ENCODE assay signal across 8 cellular contexts in genomic region chr7:155002411-155003214, GRCh38. TPM values are rescaled to one million over a fixed set of nuclear protein-coding genes. Genes with fewer than 3 reads are reported as not detected.
DNase-seq lines count a peak whose midpoint lies in the region; ATAC-seq, FAIRE-seq and TF ChIP-seq lines count a peak whose summit lies in the region.

A gene with protein sequence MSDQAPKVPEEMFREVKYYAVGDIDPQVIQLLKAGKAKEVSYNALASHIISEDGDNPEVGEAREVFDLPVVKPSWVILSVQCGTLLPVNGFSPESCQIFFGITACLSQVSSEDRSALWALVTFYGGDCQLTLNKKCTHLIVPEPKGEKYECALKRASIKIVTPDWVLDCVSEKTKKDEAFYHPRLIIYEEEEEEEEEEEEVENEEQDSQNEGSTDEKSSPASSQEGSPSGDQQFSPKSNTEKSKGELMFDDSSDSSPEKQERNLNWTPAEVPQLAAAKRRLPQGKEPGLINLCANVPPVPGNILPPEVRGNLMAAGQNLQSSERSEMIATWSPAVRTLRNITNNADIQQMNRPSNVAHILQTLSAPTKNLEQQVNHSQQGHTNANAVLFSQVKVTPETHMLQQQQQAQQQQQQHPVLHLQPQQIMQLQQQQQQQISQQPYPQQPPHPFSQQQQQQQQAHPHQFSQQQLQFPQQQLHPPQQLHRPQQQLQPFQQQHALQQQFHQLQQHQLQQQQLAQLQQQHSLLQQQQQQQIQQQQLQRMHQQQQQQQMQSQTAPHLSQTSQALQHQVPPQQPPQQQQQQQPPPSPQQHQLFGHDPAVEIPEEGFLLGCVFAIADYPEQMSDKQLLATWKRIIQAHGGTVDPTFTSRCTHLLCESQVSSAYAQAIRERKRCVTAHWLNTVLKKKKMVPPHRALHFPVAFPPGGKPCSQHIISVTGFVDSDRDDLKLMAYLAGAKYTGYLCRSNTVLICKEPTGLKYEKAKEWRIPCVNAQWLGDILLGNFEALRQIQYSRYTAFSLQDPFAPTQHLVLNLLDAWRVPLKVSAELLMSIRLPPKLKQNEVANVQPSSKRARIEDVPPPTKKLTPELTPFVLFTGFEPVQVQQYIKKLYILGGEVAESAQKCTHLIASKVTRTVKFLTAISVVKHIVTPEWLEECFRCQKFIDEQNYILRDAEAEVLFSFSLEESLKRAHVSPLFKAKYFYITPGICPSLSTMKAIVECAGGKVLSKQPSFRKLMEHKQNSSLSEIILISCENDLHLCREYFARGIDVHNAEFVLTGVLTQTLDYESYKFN (minus strand): TSS chr7:155003124. CDS start chr7:155002929, 195 bp downstream.

- H3K79me2 ChIP-seq in K562 (ENCODE audit: control insufficient read depth, insufficient read depth, low read length) (peaks cover 61% of the 10 kb centered on the region), smooth muscle cell (ENCODE audit: low read depth) (peaks cover 22% of the 10 kb centered on the region)

- in situ Hi-C loops in K562 (cut with MboI): no loop called here

- H3K9me1 ChIP-seq in K562 (ENCODE audit: control insufficient read depth, insufficient read depth, low read length): no peaks in the 10 kb centered on the region

- H4K20me1 ChIP-seq in K562 (replicated peaks; ENCODE audit: control insufficient read depth, insufficient read depth, low read length) (no peaks in the 10 kb centered on the region; the same call in 1 of the 2 replicates), smooth muscle cell (ENCODE audit: low read depth) (peaks cover 20% of the 10 kb centered on the region)

- CTCF ChIA-PET in K562 (lab: Yijun Ruan, JAX; ENCODE audit: low intra/inter-chr PET ratio): no interaction called here

- H3K9me3 ChIP-seq in K562 (replicated peaks; ENCODE audit: control insufficient read depth, insufficient read depth, low read depth, low read length) (no peaks in the 10 kb centered on the region), smooth muscle cell (replicated peaks; ENCODE audit: low read depth) (no peaks in the 10 kb centered on the region)

- FAIRE-seq in HTR-8/SVneo (lab: Jason Lieb, UNC) (no peak), K562 (lab: Jason Lieb, UNC) (no peak)

- intact Hi-C loops in T-helper 1 cell treated with Interleukin-12 subunit alpha and Interleukin-12 subunit beta and Interleukin-4 antibody, amounts not matched to agents 30 ng/mL and 1 ng/mL, for 36 hours (cut with micrococcal nuclease): loop anchor here (1.0 to 10.0 kb wide), 6 partner anchors 68 to 1892 kb away; partner anchors contain the start of genes HTR5A and LMBR1
- intact Hi-C loops in K562 (cut with micrococcal nuclease): loop anchor here (5.0 kb wide), 1 partner anchor 295 kb away; the partner anchor contains the start of gene INSIG1

- H3K27me3 ChIP-seq in K562 (ENCODE audit: control insufficient read depth in 2 of 2, insufficient read depth in 2 of 2, low read length in 2 of 2) (no peaks in the 10 kb centered on the region), smooth muscle cell (ENCODE audit: low read depth) (no peaks in the 10 kb centered on the region)

- no peaks in the 10 kb centered on the region for H3F3A ChIP-seq in smooth muscle cell (ENCODE audit: low read depth)

- H3K9ac ChIP-seq in K562 (ENCODE audit: insufficient read depth in 1 of 2, low read depth in 2 of 2, low read length in 2 of 2) (peak within 1 kb of the TSS; percentile 96 to 100), smooth muscle cell (ENCODE audit: low read depth) (peak within 1 kb of the TSS; percentile 98)

- H3K4me2 ChIP-seq in K562 (ENCODE audit: insufficient read depth, low read length) (peak within 1 kb of the TSS; percentile 93), smooth muscle cell (peak within 1 kb of the TSS; percentile 98)

- POLR2A ChIA-PET in K562 (lab: Yijun Ruan, JAX): interaction anchor here (0.7 to 1.6 kb wide), 10 partner anchors 10 to 111 kb away, joined by 3 to 8 read pairs (median 4); no protein-coding TSS in a partner anchor

- H3K27ac ChIP-seq in K562 (ENCODE audit: extremely low read depth, low read depth, low read length) (peak within 1 kb of the TSS; percentile 95), smooth muscle cell (ENCODE audit: low read depth) (peak within 1 kb of the TSS; percentile 93)

- no peak for TF ChIP-seq EP300 in K562 (IDR thresholded peaks at IDR 0.05; ENCODE audit: low read length)

- DNase-seq in GDM1 (lab: John Stamatoyannopoulos, UW): peak; percentile 71
- DNase-seq in HTR-8/SVneo (ENCODE audit: insufficient read length, low spot score): peak; percentile 44
- DNase-seq in K562 (ENCODE audit: extremely low read depth in 1 of 4, low spot score in 3 of 4): peak; percentile 88 to 94 (median 92)
- peak; percentile 77 for DNase-seq in iPS-NIHi7 (ENCODE audit: extremely low spot score)
- DNase-seq in smooth muscle cell (lab: John Stamatoyannopoulos, UW; ENCODE audit: unreplicated experiment): peak; percentile 36
- DNase-seq in cerebellar cortex (ENCODE audit: low spot score): no peak

- H2AFZ ChIP-seq in K562 (ENCODE audit: low read depth, low read length) (peak within 1 kb of the TSS; percentile 95), smooth muscle cell (ENCODE audit: low read depth) (peak within 1 kb of the TSS; percentile 96)

- no peak for TF ChIP-seq POLR2A in K562 (conservative IDR thresholded peaks at IDR 0.05)

- no TSS peak for BruUV-seq in K562 (replicated peaks; lab: Mats Ljungman, UMichigan)

- peaks cover 48% of the 10 kb centered on the region for H3K36me3 ChIP-seq in K562 (ENCODE audit: control insufficient read depth, insufficient read depth, low read length)
- peaks cover 3% of the 10 kb centered on the region for H3K36me3 ChIP-seq in smooth muscle cell (ENCODE audit: low read depth)

- H3K4me1 ChIP-seq in K562 (replicated peaks in 1 of 2; ENCODE audit: control insufficient read depth in 2 of 2, insufficient read depth in 2 of 2, low read length in 2 of 2) (peaks cover 17 to 19% of the 10 kb centered on the region in 2 experiments), smooth muscle cell (ENCODE audit: low read depth) (peaks cover 6% of the 10 kb centered on the region)

- H3K4me3 ChIP-seq in K562: peak within 1 kb of the TSS; percentile 84
- H3K4me3 ChIP-seq in smooth muscle cell: peak within 1 kb of the TSS; percentile 95

- WGBS in K562 (ENCODE audit: insufficient coverage, low coverage, missing lambda C conversion rate): under 1% methylated on average over 68 of the region's 128 CpGs
- whole genome bisulfite sequencing in smooth muscle cell (ENCODE audit: low lambda C conversion rate): 1% methylated on average over 29 of the region's 128 CpGs

- TF ChIP-seq CTCF in K562 (IDR thresholded peaks at IDR 0.05 in 2 of 3, conservative IDR thresholded peaks at IDR 0.05 in 1 of 3; ENCODE audit: insufficient read depth in 2 of 3, low read depth in 1 of 3, low read length in 3 of 3) (no peak), smooth muscle cell (IDR thresholded peaks at IDR 0.05; ENCODE audit: borderline replicate concordance, insufficient read depth, poor library complexity, severe bottlenecking) (no peak)

- no peak for TF ChIP-seq RAD21 in K562 (CRISPR knock-in tag; conservative IDR thresholded peaks at IDR 0.05 in 1 of 2, IDR thresholded peaks at IDR 0.05 in 1 of 2)

- peak; percentile 55 for ATAC-seq in GM21390 (IDR thresholded peaks at IDR 0.05; ENCODE audit: unreplicated experiment)
- ATAC-seq in K562: peak; percentile 61

TF ChIP-seq in K562, 482 proteins besides CTCF, POLR2A, EP300 and RAD21 (continues in another document):
- no peak for TF ChIP-seq FOXP4 (CRISPR knock-in tag; IDR thresholded peaks at IDR 0.05; ENCODE audit: borderline replicate concordance)
- no peak for TF ChIP-seq CCAR2 (IDR thresholded peaks at IDR 0.05; ENCODE audit: low read depth, low read length)
- 0 out of 2 replicates have a peak, but pooled peaks have one; percentile 23 for TF ChIP-seq ZNF384 (IDR thresholded peaks at IDR 0.05; ENCODE audit: low read depth, low read length)
- TF ChIP-seq NR4A1 (CRISPR knock-in tag; IDR thresholded peaks at IDR 0.05): no peak
- TF ChIP-seq NR4A1 (tag; IDR thresholded peaks at IDR 0.05): 0 out of 2 replicates have a peak, but pooled peaks have one; percentile 27
- TF ChIP-seq E2F3 (CRISPR knock-in tag; IDR thresholded peaks at IDR 0.05): 0 out of 2 replicates have a peak, but pooled peaks have one; percentile 35

RNA-seq across cellular contexts. Expression of the gene that starts here (rescaled TPM):
- 27.3 and 28.3 TPM in 2 replicates for total RNA-seq in T-helper 1 cell treated with Interleukin-12 subunit alpha and Interleukin-12 subunit beta and Interleukin-4 antibody, amounts not matched to agents 30 ng/mL and 1 ng/mL, for 36 hours
- total RNA-seq in K562 (2011; cell fraction: chromatin; rRNA removed; ENCODE audit: low replicate concordance): 30.7 and 81.3 TPM in 2 replicates
- 17.8 and 20.4 TPM in 2 replicates for total RNA-seq in K562 (2011; cell fraction: nucleolus; rRNA removed)
- 36.7 and 53.3 TPM in 2 replicates for total RNA-seq in K562 (2011; cell fraction: nucleoplasm; rRNA removed)
- 25.4 and 26.9 TPM in 2 replicates for total RNA-seq in K562 (2014; rRNA removed)
- 25.9 and 26.1 TPM in 2 replicates for total RNA-seq in K562 (2014; rRNA removed; fragmentation: Illumina TruSeq; extraction: Trizol)
- total RNA-seq in K562 (2015; rRNA removed; fragmentation: Illumina TruSeq; extraction: Trizol): 29.2 and 30.2 TPM in 2 replicates
- 28.2 and 28.4 TPM in 2 replicates for total RNA-seq in K562 (2021)
- 19.0 and 29.1 TPM in 2 replicates for polyA plus RNA-seq in K562 (2011; rRNA removed)
- 16.4 and 39.5 TPM in 2 replicates for polyA plus RNA-seq in K562 (2011; cell fraction: cytosol; rRNA removed)
- 29.6 and 42.3 TPM in 2 replicates for polyA plus RNA-seq in K562 (2011; cell fraction: nucleus; rRNA removed)
- polyA plus RNA-seq in K562 (2012): 17.0 and 20.7 TPM in 2 replicates
- polyA plus RNA-seq in K562 (2014; fragmentation: Illumina TruSeq; extraction: Trizol): 30.1 and 36.1 TPM in 2 replicates
- polyA plus RNA-seq in K562 (2014; fragmentation: Nextera tagmentation; extraction: Ambion mirVana): 10 to 100 TPM in 1 of 2 experiments, 1 to 10 TPM in 1; 9.7 to 17.5 TPM
- polyA plus RNA-seq in K562 (2014; rRNA removed): 35.3 and 37.9 TPM in 2 replicates
- 15.4 and 19.7 TPM in 2 replicates for polyA minus RNA-seq in K562 (2011; rRNA and poly(A)+ RNA removed)
- 8.6 and 8.7 TPM in 2 replicates for polyA minus RNA-seq in K562 (2011; cell fraction: cytosol; rRNA and poly(A)+ RNA removed)
- polyA minus RNA-seq in K562 (2011; cell fraction: nucleus; rRNA and poly(A)+ RNA removed): 21.9 and 22.2 TPM in 2 replicates
- total RNA-seq in smooth muscle cell: 7.1 and 10.5 TPM in 2 replicates
- polyA plus RNA-seq in smooth muscle cell: 1.8 and 2.6 TPM in 2 replicates
